In the genomic region with DNA sequence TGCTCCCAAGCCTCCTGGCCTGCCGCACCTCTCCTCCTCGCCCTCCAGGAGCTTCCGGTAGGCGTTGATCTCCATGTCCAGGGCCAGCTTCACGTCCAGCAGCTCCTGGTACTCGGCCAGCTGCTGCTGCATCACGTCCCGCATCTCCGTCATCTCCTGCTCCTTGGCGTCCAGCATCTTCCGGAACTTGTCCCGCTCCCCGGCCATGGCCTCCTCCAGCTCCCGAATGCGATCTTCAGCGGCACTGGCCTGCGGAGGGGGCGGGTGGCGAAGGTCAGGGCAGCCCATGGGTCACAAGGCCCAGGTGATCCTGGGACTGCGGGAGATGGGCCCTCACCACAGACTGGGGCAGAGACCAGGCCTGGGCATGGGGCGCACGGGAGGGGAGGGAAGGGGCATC, we compare ENCODE assay signal across 18 cellular contexts.
"Had no signal": no experiment of that assay in that cellular context is flagged by ENCODE, and none has a peak within 500 bp of the region (broad histone marks: within the 10 kb centered on the region; RNA-seq: fewer than 3 reads in every experiment).

No MANE protein-coding gene starts in this region.

- DNase-seq: activated CD4-positive, alpha-beta T cell treated with anti-CD3 and anti-CD28 coated beads for 48 hours; activated CD4-positive, CD25-positive, alpha-beta regulatory T cell; activated CD8-positive, alpha-beta memory T cell treated with anti-CD3 and anti-CD28 coated beads for 24 hours; activated CD8-positive, alpha-beta memory T cell treated with anti-CD3 and anti-CD28 coated beads, Interleukin-2, amount 50 U/mL, for 48 hours; activated gamma-delta T cell treated with Interleukin-2 at 50 U/mL for 16 hours; activated naive CD8-positive, alpha-beta T cell treated with anti-CD3 and anti-CD28 coated beads for 36 hours; amniotic stem cell; effector memory CD4-positive, alpha-beta T cell; mesendoderm; naive thymus-derived CD4-positive, alpha-beta T cell; psoas muscle; stimulated activated CD4-positive, alpha-beta T cell treated with anti-CD3 and anti-CD28 coated beads, Interleukin-4, amount 100 ng/mL, for 1 hour; T1000; thyroid gland had no signal

- ATAC-seq: naive thymus-derived CD4-positive, alpha-beta T cell; psoas muscle; right cardiac atrium had no signal

- H3K27ac ChIP-seq: cardiac muscle cell, neural progenitor cell, psoas muscle, thyroid gland had no signal

- H3K36me3 ChIP-seq: neural progenitor cell had no signal

- H3K9ac ChIP-seq: neural progenitor cell had no signal

- H3K27me3 ChIP-seq: cardiac muscle cell, neural progenitor cell, thyroid gland had no signal

- H2AFZ ChIP-seq: neural progenitor cell had no signal

- H3K9me3 ChIP-seq: psoas muscle, thyroid gland had no signal

- H3K4me3 ChIP-seq: cardiac muscle cell, neural progenitor cell, psoas muscle, smooth muscle cell, thyroid gland had no signal

- H3K4me2 ChIP-seq: neural progenitor cell, smooth muscle cell had no signal

- H3K4me1 ChIP-seq: neural progenitor cell, psoas muscle, thyroid gland had no signal
